ENCODE assay signal across 27 cellular contexts in the genomic region with DNA sequence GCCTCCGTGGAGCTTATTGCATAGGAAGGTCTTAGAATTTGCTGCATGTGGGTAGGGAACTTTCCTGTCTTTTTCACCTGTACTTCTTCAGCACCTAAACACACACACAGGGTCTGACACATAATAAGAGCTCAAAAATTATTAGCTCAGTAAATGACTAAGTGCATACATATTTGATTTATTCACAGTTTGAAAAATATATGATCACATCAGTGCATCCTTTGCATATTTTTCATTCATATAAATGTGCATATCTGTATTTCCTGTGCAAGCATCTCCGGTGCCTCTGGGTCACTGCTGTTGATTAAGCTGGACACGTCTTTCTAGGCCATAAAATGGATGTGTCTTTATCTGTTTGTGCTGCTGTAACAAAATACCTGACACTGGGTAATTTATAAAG.
"Had no signal": no experiment of that assay in that cellular context is flagged by ENCODE, and none has a peak within 500 bp of the region (broad histone marks: within the 10 kb centered on the region; RNA-seq: fewer than 3 reads in every experiment).

No MANE protein-coding gene starts in this region.

- H3K36me3 ChIP-seq: ascending aorta, SJCRH30 had no signal

- H3K27me3 Mint-ChIP-seq: activated CD4-positive, alpha-beta memory T cell treated with anti-CD3 and anti-CD28 coated beads for 36 hours; activated naive CD8-positive, alpha-beta T cell treated with anti-CD3 and anti-CD28 coated beads, Interleukin-2, amount 50 U/mL, for 24 hours; central memory CD8-positive, alpha-beta T cell had no signal

- H3K27ac Mint-ChIP-seq: activated CD4-positive, alpha-beta memory T cell treated with anti-CD3 and anti-CD28 coated beads for 36 hours; activated CD4-positive, alpha-beta T cell treated with anti-CD3 and anti-CD28 coated beads, Interleukin-2, amount 10 ng/mL, durations not matched to agents 7 days and 5 days; activated naive CD8-positive, alpha-beta T cell treated with anti-CD3 and anti-CD28 coated beads, Interleukin-2, amount 50 U/mL, for 24 hours had no signal

- H3K27ac ChIP-seq: ascending aorta, body of pancreas, SJCRH30 had no signal

- ATAC-seq: activated naive CD4-positive, alpha-beta T cell treated with anti-CD3 and anti-CD28 coated beads, Interleukin-2, amount 50 U/mL, for 72 hours; activated naive CD8-positive, alpha-beta T cell treated with anti-CD3 and anti-CD28 coated beads, Interleukin-2, amount 50 U/mL, for 24 hours; activated T-cell treated with anti-CD3 and anti-CD28 coated beads, Interleukin-2, amount 50 U/mL, for 4 hours; body of pancreas; Panc1 had no signal

- H3K9me3 Mint-ChIP-seq: activated CD4-positive, alpha-beta memory T cell treated with anti-CD3 and anti-CD28 coated beads for 36 hours; activated CD4-positive, alpha-beta T cell treated with anti-CD3 and anti-CD28 coated beads, Interleukin-2, amount 10 ng/mL, durations not matched to agents 7 days and 5 days; activated naive CD4-positive, alpha-beta T cell treated with anti-CD3 and anti-CD28 coated beads, Interleukin-2, amount 50 U/mL, for 72 hours; activated naive CD8-positive, alpha-beta T cell treated with anti-CD3 and anti-CD28 coated beads, Interleukin-2, amount 50 U/mL, for 24 hours; activated T-cell treated with anti-CD3 and anti-CD28 coated beads, Interleukin-2, amount 50 U/mL, for 4 hours; central memory CD8-positive, alpha-beta T cell had no signal

- H3K36me3 Mint-ChIP-seq: activated CD4-positive, alpha-beta memory T cell treated with anti-CD3 and anti-CD28 coated beads for 36 hours; activated naive CD4-positive, alpha-beta T cell treated with anti-CD3 and anti-CD28 coated beads, Interleukin-2, amount 50 U/mL, for 72 hours had no signal

- H3K4me1 ChIP-seq: ascending aorta, body of pancreas, SJCRH30 had no signal

- H3K4me1 Mint-ChIP-seq: activated CD4-positive, alpha-beta T cell treated with anti-CD3 and anti-CD28 coated beads, Interleukin-2, amount 10 ng/mL, durations not matched to agents 7 days and 5 days; activated naive CD8-positive, alpha-beta T cell treated with anti-CD3 and anti-CD28 coated beads, Interleukin-2, amount 50 U/mL, for 24 hours; central memory CD8-positive, alpha-beta T cell had no signal

- DNase-seq: activated CD4-positive, alpha-beta memory T cell treated with anti-CD3 and anti-CD28 coated beads for 36 hours; activated CD4-positive, alpha-beta T cell treated with anti-CD3 and anti-CD28 coated beads, Interleukin-2, amount 10 ng/mL, durations not matched to agents 7 days and 5 days; activated CD4-positive, CD25-positive, alpha-beta regulatory T cell; activated CD8-positive, alpha-beta memory T cell treated with anti-CD3 and anti-CD28 coated beads for 24 hours; activated effector memory CD4-positive, alpha-beta T cell treated with anti-CD3 and anti-CD28 coated beads, Interleukin-2, amount 50 U/mL, for 16 hours; activated naive CD4-positive, alpha-beta T cell treated with Interleukin-2 at 50 U/mL for 16 hours; activated naive CD8-positive, alpha-beta T cell treated with anti-CD3 and anti-CD28 coated beads, Interleukin-2, amount 50 U/mL, for 24 hours; activated T-cell treated with anti-CD3 and anti-CD28 coated beads, Interleukin-2, amount 50 U/mL, for 4 hours; amniotic stem cell; body of pancreas; Karpas-422; MM.1S; NCI-H1105; NCI-H1436; NCI-H1694 treated with DMSO at 0.1 percent for 48 hours; NCI-H2029 treated with DMSO at 0.1 percent for 48 hours; NCI-H446; NCI-H524; Right ventricle myocardium superior; RPMI8226; SJCRH30; T-helper 2 cell; T1000 had no signal

- H3K4me3 ChIP-seq: ascending aorta, body of pancreas, SJCRH30 had no signal

- H3K4me3 Mint-ChIP-seq: activated CD4-positive, alpha-beta memory T cell treated with anti-CD3 and anti-CD28 coated beads for 36 hours; activated CD4-positive, alpha-beta T cell treated with anti-CD3 and anti-CD28 coated beads, Interleukin-2, amount 10 ng/mL, durations not matched to agents 7 days and 5 days; activated naive CD8-positive, alpha-beta T cell treated with anti-CD3 and anti-CD28 coated beads, Interleukin-2, amount 50 U/mL, for 24 hours; activated T-cell treated with anti-CD3 and anti-CD28 coated beads, Interleukin-2, amount 50 U/mL, for 4 hours; central memory CD8-positive, alpha-beta T cell had no signal

- H3K27me3 ChIP-seq: ascending aorta, body of pancreas, SJCRH30 had no signal

- H3K9me3 ChIP-seq: ascending aorta, body of pancreas had no signal
